Comparison of ENCODE assay signal across 15 cellular contexts in the genomic region with DNA sequence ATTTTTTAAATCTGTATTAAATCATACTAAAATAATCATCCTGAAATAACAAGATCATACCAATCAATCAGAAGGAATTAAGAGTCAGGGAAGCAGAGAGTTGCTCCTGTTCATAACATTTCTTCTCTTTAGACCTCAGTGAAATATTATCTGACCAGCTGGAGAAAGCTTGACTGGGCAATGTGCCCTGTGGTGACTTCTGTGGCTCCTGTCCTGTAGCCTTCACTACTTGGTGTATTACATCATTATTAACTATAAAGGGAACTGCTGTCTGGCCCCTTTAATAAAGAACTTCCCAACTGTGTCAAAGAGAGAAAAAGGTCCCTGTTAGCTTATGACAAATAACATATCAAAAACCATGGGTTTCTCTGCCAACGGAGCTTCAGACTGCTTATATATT. TPM values are rescaled to one million over a fixed set of nuclear protein-coding genes. Genes with fewer than 3 reads are reported as not detected.
DNase-seq lines count a peak whose midpoint lies in the region; ATAC-seq and TF ChIP-seq lines count a peak whose summit lies in the region.
"Had no signal": no experiment of that assay in that cellular context is flagged by ENCODE, and none has a peak within 500 bp of the region (broad histone marks: within the 10 kb centered on the region; RNA-seq: fewer than 3 reads in every experiment).

No MANE protein-coding gene starts in this region.

- H3K9me3 ChIP-seq in left lung: no peaks in the 10 kb centered on the region
- H3K9me3 ChIP-seq: BLaER1 treated with 17β-estradiol and CSF1 and Interleukin-3, amounts not matched to agents 10 nM and 100 nM had no signal

- in situ Hi-C loops in astrocyte of the spinal cord (cut with HindIII; ENCODE audit: low sequenced_read_pairs): no loop called here

- H3K27ac ChIP-seq in left lung: no peak overlapping the region
- H3K27ac ChIP-seq: BLaER1 treated with 17β-estradiol and CSF1 and Interleukin-3, amounts not matched to agents 10 nM and 100 nM; hepatocyte had no signal

- intact Hi-C loops in left lung (cut with DNase I): no loop called here

- no peak for TF ChIP-seq POLR2A in erythroblast (IDR thresholded peaks at IDR 0.05; ENCODE audit: low read length)

- H3K36me3 ChIP-seq in left lung: no peaks in the 10 kb centered on the region
- H3K36me3 ChIP-seq: BLaER1 treated with 17β-estradiol and CSF1 and Interleukin-3, amounts not matched to agents 10 nM and 100 nM had no signal

- peak; percentile 33 for DNase-seq in Daoy (ENCODE audit: low read depth)
- peak; percentile 4 for DNase-seq in NCI-H2196 treated with DMSO at 0.1 percent for 48 hours (lab: John Stamatoyannopoulos, UW; ENCODE audit: unreplicated experiment)
- peak; percentile 80 for DNase-seq in astrocyte of the spinal cord (ENCODE audit: low read depth, low spot score)
- peak in 1 of 2 donors; percentile 45 for DNase-seq in left lung
- DNase-seq in ecto neural progenitor cell (ENCODE audit: low spot score): no peak
- no peak for DNase-seq in NCI-H2107 treated with DMSO at 0.1 percent for 48 hours (lab: John Stamatoyannopoulos, UW; ENCODE audit: unreplicated experiment)
- DNase-seq in erythroblast (lab: John Stamatoyannopoulos, UW): no peak
- DNase-seq: activated CD8-positive, alpha-beta memory T cell treated with anti-CD3 and anti-CD28 coated beads, Interleukin-2, amount 10 ng/mL, durations not matched to agents 7 days and 5 days; activated naive CD8-positive, alpha-beta T cell treated with anti-CD3 and anti-CD28 coated beads, Interleukin-2, amount 10 ng/mL, durations not matched to agents 7 days and 5 days; NCI-H1694; stimulated activated CD4-positive, alpha-beta T cell treated with anti-CD3 and anti-CD28 coated beads, Interleukin-2, amount 100 ng/mL, for 24 hours had no signal

- no peaks in the 10 kb centered on the region for H3K27me3 ChIP-seq in left lung
- H3K27me3 ChIP-seq: hepatocyte had no signal

- TF ChIP-seq CTCF in astrocyte of the spinal cord (IDR thresholded peaks at IDR 0.05; ENCODE audit: low read depth, low read length) (no peak), left lung (IDR thresholded peaks at IDR 0.05) (no peak)

- H3K4me1 ChIP-seq in left lung: peaks cover 0 to 16% of the 10 kb centered on the region in 2 donors

- no peak overlapping the region for H3K4me3 ChIP-seq in astrocyte of the spinal cord (ENCODE audit: low read depth, low read length)
- no peak overlapping the region for H3K4me3 ChIP-seq in left lung
- H3K4me3 ChIP-seq: BLaER1 treated with 17β-estradiol and CSF1 and Interleukin-3, amounts not matched to agents 10 nM and 100 nM; hepatocyte had no signal

- ATAC-seq in left lung (peak; percentile 49), HG02623 (IDR thresholded peaks at IDR 0.05; ENCODE audit: unreplicated experiment) (no peak)
- ATAC-seq: activated CD8-positive, alpha-beta memory T cell treated with anti-CD3 and anti-CD28 coated beads, Interleukin-2, amount 10 ng/mL, durations not matched to agents 7 days and 5 days; stimulated activated effector memory CD8-positive, alpha-beta T cell treated with anti-CD3 and anti-CD28 coated beads, Interleukin-12 subunit alpha, Interleukin-12 subunit beta, amount 100 ng/mL, for 72 hours had no signal

RNA-seq across cellular contexts. Expression of gene OPHN1, which starts 18.0 kb away (rescaled TPM):
- total RNA-seq in Daoy (2014; rRNA removed; shearing (Covaris generic)): 2.6 and 3.1 TPM in 2 replicates
- 10 to 100 TPM in 1 of 2 donors, 1 to 10 TPM in 1; 6.8 to 12.8 TPM for total RNA-seq in left lung

Comparison
In these comparisons a context has a peak if more than half of its experiments do, and no peak if none do; other contexts are left out.
1. DNase-seq: peak in Daoy (single experiment), NCI-H2196 treated with DMSO at 0.1 percent for 48 hours (single experiment) and astrocyte of the spinal cord (single experiment); none in ecto neural progenitor cell (single experiment), NCI-H2107 treated with DMSO at 0.1 percent for 48 hours (single experiment) and erythroblast (0 of 2).